Comparison of ENCODE assay signal across 22 cellular contexts in the genomic region with DNA sequence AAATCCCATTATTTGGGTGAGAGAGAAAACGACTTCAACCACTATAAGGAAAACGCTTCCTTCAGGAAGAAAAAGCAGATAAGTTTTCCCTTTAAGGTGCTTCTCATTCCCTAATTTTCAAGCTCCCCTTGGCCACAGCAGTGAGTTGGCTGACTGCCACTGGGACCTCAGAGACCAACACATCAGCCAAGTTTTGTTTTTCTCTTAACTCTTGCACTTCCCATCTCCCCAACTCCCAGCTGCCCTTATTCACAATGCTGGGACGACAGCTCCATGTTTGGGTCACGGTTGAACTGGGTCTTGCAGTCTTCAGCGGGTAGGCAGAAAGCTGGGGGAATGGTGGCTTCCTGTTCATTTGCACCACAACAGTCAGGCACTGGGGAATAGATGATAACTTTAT. TPM values are rescaled to one million over a fixed set of nuclear protein-coding genes. Genes with fewer than 3 reads are reported as not detected.
DNase-seq lines count a peak whose midpoint lies in the region; ATAC-seq, FAIRE-seq and TF ChIP-seq lines count a peak whose summit lies in the region.
"Had no signal": no experiment of that assay in that cellular context is flagged by ENCODE, and none has a peak within 500 bp of the region (broad histone marks: within the 10 kb centered on the region; RNA-seq: fewer than 3 reads in every experiment).

No MANE protein-coding gene starts in this region.

- no peak overlapping the region for H3K9ac ChIP-seq in fibroblast of lung (ENCODE audit: insufficient read depth, low read length)
- no peak overlapping the region for H3K9ac ChIP-seq in kidney (ENCODE audit: low read length in 2 of 2)
- H3K9ac ChIP-seq: BLaER1 treated with 17β-estradiol and CSF1 and Interleukin-3, amounts not matched to agents 10 nM and 100 nM; SK-N-SH had no signal

- no peak overlapping the region for H2AFZ ChIP-seq in fibroblast of lung (ENCODE audit: low read length)

- peak; percentile 58 for DNase-seq in Right ventricle myocardium superior
- no peak for DNase-seq in right atrium auricular region (ENCODE audit: low spot score)
- DNase-seq in fibroblast of lung (ENCODE audit: low read depth in 2 of 2): peak in 1 of 2 donors; percentile 63
- peak; percentile 62 for DNase-seq in kidney
- DNase-seq in G401 (ENCODE audit: low spot score): no peak
- DNase-seq: activated B cell treated with CpG ODN at 0.5 μM for 24 hours; activated CD4-positive, alpha-beta T cell treated with anti-CD3 and anti-CD28 coated beads, Interleukin-2, amount 50 U/mL, for 48 hours; activated gamma-delta T cell treated with Interleukin-2 at 50 U/mL for 16 hours; activated T-cell treated with anti-CD3 and anti-CD28 coated beads for 4 hours; left lung; NCI-H1436 treated with DMSO at 0.1 percent for 48 hours; retina; SK-N-SH had no signal

- no peak overlapping the region for H3K4me3 ChIP-seq in right atrium auricular region
- H3K4me3 ChIP-seq in fibroblast of lung (replicated peaks in 1 of 4; ENCODE audit: control extremely low read depth in 1 of 4, insufficient read depth in 1 of 4, low read depth in 3 of 4, low read length in 4 of 4): no peak overlapping the region
- no peak overlapping the region for H3K4me3 ChIP-seq in kidney (ENCODE audit: low read length in 2 of 2)
- H3K4me3 ChIP-seq: BLaER1 treated with 17β-estradiol and CSF1 and Interleukin-3, amounts not matched to agents 10 nM and 100 nM; left lung; suprapubic skin; vagina had no signal

- H3K27ac ChIP-seq in right atrium auricular region (no peak overlapping the region), fibroblast of lung (ENCODE audit: insufficient read depth, low read length) (peak overlapping the region; percentile 39), kidney (ENCODE audit: low read depth in 2 of 2, low read length in 2 of 2) (no peak overlapping the region)
- H3K27ac ChIP-seq: BLaER1 treated with 17β-estradiol and CSF1 and Interleukin-3, amounts not matched to agents 10 nM and 100 nM; HL-60; left lung; neutrophil; suprapubic skin; vagina had no signal

- TF ChIP-seq CTCF in right atrium auricular region (IDR thresholded peaks at IDR 0.05) (no peak), fibroblast of lung (conservative IDR thresholded peaks at IDR 0.05 in 1 of 2, IDR thresholded peaks at IDR 0.05 in 1 of 2; ENCODE audit: low read depth in 1 of 2, low read length in 2 of 2) (no peak), kidney (IDR thresholded peaks at IDR 0.05; ENCODE audit: borderline replicate concordance, extremely low read depth, insufficient read depth) (no peak)

- in situ Hi-C loops in G401 (cut with HindIII; ENCODE audit: low sequenced_read_pairs): no loop called here

- H3K27me3 ChIP-seq in right atrium auricular region (no peaks in the 10 kb centered on the region), fibroblast of lung (ENCODE audit: control insufficient read depth, insufficient read depth, low read length) (no peaks in the 10 kb centered on the region)
- H3K27me3 ChIP-seq: BLaER1 treated with 17β-estradiol and CSF1 and Interleukin-3, amounts not matched to agents 10 nM and 100 nM; left lung; neutrophil; suprapubic skin; vagina had no signal

- H4K20me1 ChIP-seq in fibroblast of lung (ENCODE audit: control insufficient read depth, extremely low read depth, insufficient read depth, low read length): no peaks in the 10 kb centered on the region
- H4K20me1 ChIP-seq: BLaER1 treated with 17β-estradiol and CSF1 and Interleukin-3, amounts not matched to agents 10 nM and 100 nM had no signal

- no peaks in the 10 kb centered on the region for H3K4me1 ChIP-seq in right atrium auricular region
- H3K4me1 ChIP-seq in fibroblast of lung (ENCODE audit: control insufficient read depth, extremely low read depth, insufficient read depth, low read length): peaks cover 23% of the 10 kb centered on the region
- peaks cover 0 to under 1% of the 10 kb centered on the region in 2 donors for H3K4me1 ChIP-seq in kidney (ENCODE audit: control insufficient read depth in 1 of 2, insufficient read depth in 1 of 2, low read depth in 1 of 2, low read length in 2 of 2)
- H3K4me1 ChIP-seq: left lung, suprapubic skin had no signal

- intact Hi-C loops in Right ventricle myocardium superior (cut with DNase I): no loop called here
- intact Hi-C loops in kidney (cut with DNase I): no loop called here

- H3K4me2 ChIP-seq in fibroblast of lung (ENCODE audit: extremely low read depth, insufficient read depth, low read length): no peak overlapping the region
- H3K4me2 ChIP-seq: SK-N-SH had no signal

- H3K9me3 ChIP-seq in right atrium auricular region (no peaks in the 10 kb centered on the region), fibroblast of lung (ENCODE audit: control insufficient read depth, insufficient read depth, low read depth, low read length) (no peaks in the 10 kb centered on the region), kidney (ENCODE audit: control insufficient read depth in 1 of 2, low read length in 2 of 2) (no peaks in the 10 kb centered on the region)
- H3K9me3 ChIP-seq: BLaER1 treated with 17β-estradiol and CSF1 and Interleukin-3, amounts not matched to agents 10 nM and 100 nM; left lung; neutrophil; SK-N-SH; suprapubic skin; vagina had no signal

- H3K36me3 ChIP-seq in right atrium auricular region (no peaks in the 10 kb centered on the region), fibroblast of lung (ENCODE audit: control insufficient read depth, insufficient read depth, low read length) (no peaks in the 10 kb centered on the region), kidney (ENCODE audit: control insufficient read depth in 1 of 2, insufficient read depth in 2 of 2, low read length in 2 of 2) (no peaks in the 10 kb centered on the region)
- H3K36me3 ChIP-seq: left lung, neutrophil, suprapubic skin, vagina had no signal

- FAIRE-seq in kidney (lab: Jason Lieb, UNC): no peak

- peak; percentile 48 for ATAC-seq in Right ventricle myocardium superior (ENCODE audit: poor library complexity)
- ATAC-seq in GM18858 (IDR thresholded peaks at IDR 0.05; ENCODE audit: unreplicated experiment): no peak
- ATAC-seq in HG03175 (IDR thresholded peaks at IDR 0.05; ENCODE audit: unreplicated experiment): no peak
- ATAC-seq in GM19395 (IDR thresholded peaks at IDR 0.05; ENCODE audit: unreplicated experiment): no peak
- ATAC-seq: left lung, Panc1 had no signal

- H3K79me2 ChIP-seq in fibroblast of lung (ENCODE audit: control insufficient read depth, insufficient read depth, low read length): peaks cover 42% of the 10 kb centered on the region

RNA-seq across cellular contexts. Expression of a gene that starts 18.9 kb away (rescaled TPM):
- total RNA-seq in Right ventricle myocardium superior: 3.6 TPM
- total RNA-seq in right atrium auricular region: 1 to 10 TPM; 1.3 to 6.2 TPM
- 11.0 and 37.8 TPM in 2 replicates for total RNA-seq in fibroblast of lung
- polyA plus RNA-seq in fibroblast of lung: 71.4 and 77.6 TPM in 2 replicates
- polyA plus RNA-seq in fibroblast of lung (2012): 40.1 and 41.3 TPM in 2 replicates
- polyA minus RNA-seq in fibroblast of lung (ENCODE audit: low replicate concordance): 18.8 and 33.8 TPM in 2 replicates
- 11.2 TPM for total RNA-seq in kidney
- 8.3 TPM for polyA plus RNA-seq in kidney (ENCODE audit: insufficient read depth, low read depth, low replicate concordance)
- total RNA-seq in G401 (2014; rRNA removed; shearing (Covaris generic)): not detected in 2 replicates
- total RNA-seq: activated B cell treated with CpG ODN at 0.5 μM for 24 hours had no signal

Comparison
In these comparisons a context has a peak if more than half of its experiments do, and no peak if none do; other contexts are left out.
1. DNase-seq: peak in Right ventricle myocardium superior (single experiment) and kidney (single experiment); none in right atrium auricular region (single experiment) and G401 (single experiment).